Comparison of ENCODE assay signal across 8 cellular contexts in the genomic region with DNA sequence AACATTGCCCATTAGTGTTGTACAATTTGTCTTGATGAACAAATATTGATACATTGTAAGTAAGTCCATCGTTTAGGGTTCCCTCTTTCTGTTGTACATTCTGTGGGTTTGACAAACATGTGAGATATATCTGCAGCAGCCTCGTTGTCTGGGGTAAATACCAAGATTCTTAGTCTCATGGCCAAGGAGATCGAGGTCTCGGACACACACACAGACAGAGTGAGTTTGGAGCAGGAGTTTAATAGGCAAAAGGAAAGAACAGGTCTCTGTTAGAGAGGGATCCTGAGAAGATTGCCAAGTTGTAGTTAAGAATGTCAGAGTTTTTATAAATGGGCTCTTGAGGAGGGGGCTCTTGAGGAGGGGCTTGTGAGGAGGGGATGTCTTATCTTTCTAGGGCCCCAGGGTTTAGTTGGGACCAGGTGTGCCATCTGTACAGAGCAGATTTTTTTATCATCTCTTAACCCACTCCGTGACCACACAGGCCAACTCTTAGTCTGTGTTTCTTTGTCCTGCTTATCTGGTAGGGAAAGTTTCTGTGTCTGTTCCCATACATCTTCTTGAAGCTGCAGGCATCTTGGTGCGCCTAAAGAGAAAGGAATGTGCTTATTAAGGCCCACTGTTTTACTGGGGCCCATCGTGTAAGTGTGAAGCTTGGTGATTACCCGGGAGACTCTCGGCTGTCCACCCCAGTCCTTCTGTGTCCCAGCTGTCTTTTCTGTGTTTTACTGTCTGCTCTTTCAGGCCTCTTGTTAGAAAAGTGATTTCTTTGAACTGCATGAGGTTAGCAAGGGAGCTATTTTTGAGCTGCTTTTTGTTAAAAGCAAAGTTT. TPM values are rescaled to one million over a fixed set of nuclear protein-coding genes. Genes with fewer than 3 reads are reported as not detected.
A peak's percentile ranks its signal among the peaks of the same experiment; 100 is the strongest.
DNase-seq lines count a peak whose midpoint lies in the region; ATAC-seq, FAIRE-seq and TF ChIP-seq lines count a peak whose summit lies in the region.

No MANE protein-coding gene starts in this region.

- peak overlapping the region; percentile 81 for H3K4me3 ChIP-seq in CD8-positive, alpha-beta T cell (ENCODE audit: low read depth, low read length)
- H3K4me3 ChIP-seq in MG63 (peak overlapping the region; percentile 76), muscle layer of duodenum (ENCODE audit: low read depth in 1 of 2, low read length in 2 of 2) (peak overlapping the region; percentile 88 to 90)

- H3K36me3 Mint-ChIP-seq in CD8-positive, alpha-beta T cell = peaks cover 40% of the 10 kb centered on the region

- POLR2A ChIA-PET in CD8-positive, alpha-beta T cell (lab: Charles Lee) = interaction anchor here (0.7 to 12.3 kb wide), 19 partner anchors 8 to 222 kb away, joined by 3 to 281 read pairs (median 10); partner anchors contain the start of genes CD69 and CLEC2D

- peak overlapping the region; percentile 98 for H3K4me3 Mint-ChIP-seq in CD8-positive, alpha-beta T cell

- H3K4me1 Mint-ChIP-seq in CD8-positive, alpha-beta T cell (ENCODE audit: low read depth) = peaks cover 62% of the 10 kb centered on the region

- peaks cover 55% of the 10 kb centered on the region for H3K4me1 ChIP-seq in CD8-positive, alpha-beta T cell (ENCODE audit: insufficient read depth, low read length)
- H3K4me1 ChIP-seq in muscle layer of duodenum (ENCODE audit: control insufficient read depth in 1 of 2, insufficient read depth in 2 of 2, low read length in 2 of 2) = peaks cover 5 to 18% of the 10 kb centered on the region in 2 donors

- CTCF ChIA-PET in CD8-positive, alpha-beta T cell (lab: Charles Lee) = interaction anchor here (0.8 to 2.6 kb wide), 18 partner anchors 8 to 167 kb away, joined by 3 to 21 read pairs (median 5); no protein-coding TSS in a partner anchor

- H3K36me3 ChIP-seq in CD8-positive, alpha-beta T cell (ENCODE audit: insufficient read depth, low read length) = no peaks in the 10 kb centered on the region
- peaks cover 5% of the 10 kb centered on the region; the same call in 1 of the 2 replicates for H3K36me3 ChIP-seq in MG63
- peaks cover 0 to 4% of the 10 kb centered on the region in 2 donors for H3K36me3 ChIP-seq in muscle layer of duodenum (ENCODE audit: control insufficient read depth in 1 of 2, insufficient read depth in 2 of 2, low read length in 2 of 2)

- intact Hi-C loops in CD8-positive, alpha-beta T cell (cut with DNase I, micrococcal nuclease) = loop anchor here (1.0 to 10.0 kb wide), 5 partner anchors 13 to 1075 kb away; partner anchors contain the start of genes CLEC2B (in 1 of the 2), GABARAPL1 (in 1 of the 2) and YBX3 (in 1 of the 2)

- no peaks in the 10 kb centered on the region for H3K27me3 ChIP-seq in CD8-positive, alpha-beta T cell (ENCODE audit: insufficient read depth, low read length)
- no peaks in the 10 kb centered on the region for H3K27me3 ChIP-seq in MG63
- H3K27me3 ChIP-seq in muscle layer of duodenum (ENCODE audit: low read depth, low read length) = no peaks in the 10 kb centered on the region

- H3K27me3 Mint-ChIP-seq in CD8-positive, alpha-beta T cell (ENCODE audit: low read depth) = no peaks in the 10 kb centered on the region

- peaks cover 14% of the 10 kb centered on the region for H3K9me3 Mint-ChIP-seq in CD8-positive, alpha-beta T cell

- FAIRE-seq in urothelium cell line (lab: Jason Lieb, UNC) = no peak

- H3K27ac Mint-ChIP-seq in CD8-positive, alpha-beta T cell = peak overlapping the region; percentile 96

- no peak for TF ChIP-seq CTCF in CD8-positive, alpha-beta T cell (IDR thresholded peaks at IDR 0.05)

- peak overlapping the region; percentile 93 for H3K27ac ChIP-seq in CD8-positive, alpha-beta T cell (ENCODE audit: low read depth, low read length)
- H3K27ac ChIP-seq in caudate nucleus (ENCODE audit: low read depth, low read length) (peak overlapping the region; percentile 54), muscle layer of duodenum (ENCODE audit: low read length) (peak overlapping the region; percentile 85)

- H3K9me3 ChIP-seq in CD8-positive, alpha-beta T cell (ENCODE audit: low read length) = no peaks in the 10 kb centered on the region
- H3K9me3 ChIP-seq in MG63 (peaks cover 3% of the 10 kb centered on the region; the same call in 1 of the 2 replicates), muscle layer of duodenum (ENCODE audit: control insufficient read depth in 1 of 2, low read length in 2 of 2) (no peaks in the 10 kb centered on the region)

- ATAC-seq in CD8-positive, alpha-beta T cell = no peak
- no peak for ATAC-seq in GM19395 (IDR thresholded peaks at IDR 0.05; ENCODE audit: unreplicated experiment)
- ATAC-seq in HG02885 (IDR thresholded peaks at IDR 0.05; ENCODE audit: poor library complexity, unreplicated experiment) = no peak

- no peak for DNase-seq in CD8-positive, alpha-beta T cell
- DNase-seq in MG63 (no peak), caudate nucleus (lab: John Stamatoyannopoulos, UW) (no peak), urothelium cell line (ENCODE audit: low spot score) (no peak), iPS-NIHi11 (ENCODE audit: low spot score) (no peak)

RNA-seq across cellular contexts. Expression of gene CLEC2D, which starts 22.5 kb away (rescaled TPM):
- total RNA-seq in CD8-positive, alpha-beta T cell = 100 to 1,000 TPM; 182 to 188 TPM
- total RNA-seq in MG63 (2014; rRNA removed; shearing (Covaris generic); ENCODE audit: low replicate concordance) = 0.23 and 3.5 TPM in 2 replicates

RNA-seq across cellular contexts. Expression of gene KLRB1, which starts 39.3 kb away (rescaled TPM):
- 10 to 100 TPM; 58.3 to 62.0 TPM for total RNA-seq in CD8-positive, alpha-beta T cell
- total RNA-seq in MG63 (2014; rRNA removed; shearing (Covaris generic); ENCODE audit: low replicate concordance) = not detected in 2 replicates

Comparison
In these comparisons a context has a peak if more than half of its experiments do, and no peak if none do; other contexts are left out.
1. RNA of gene CLEC2D, which starts 22.5 kb away (total RNA-seq): 182 to 188 TPM in CD8-positive, alpha-beta T cell; 0.23 to 3.5 TPM in MG63; every median in the first group is over 10 times any median in the second.
2. RNA of gene KLRB1, which starts 39.3 kb away (total RNA-seq): 58.3 to 62.0 TPM in CD8-positive, alpha-beta T cell; not detected in MG63; every median in the first group is over 10 times any median in the second.
3. Peak in every context shown above with its lines, with median percentiles within 50 percentile points of each other: H3K27ac ChIP-seq and H3K4me3 ChIP-seq.